ENCODE assay signal across 15 cellular contexts in genomic region chr11:61290905-61291690, GRCh38. TPM values are rescaled to one million over a fixed set of nuclear protein-coding genes. Genes with fewer than 3 reads are reported as not detected.
DNase-seq lines count a peak whose midpoint lies in the region; ATAC-seq and TF ChIP-seq lines count a peak whose summit lies in the region.
"Had no signal": no experiment of that assay in that cellular context is flagged by ENCODE, and none has a peak within 500 bp of the region (broad histone marks: within the 10 kb centered on the region; RNA-seq: fewer than 3 reads in every experiment).

No MANE protein-coding gene starts in this region.

- POLR2A ChIA-PET in activated CD8-positive, alpha-beta T cell treated with anti-CD3 and anti-CD28 coated beads for 36 hours (lab: Charles Lee) = no interaction called here
- POLR2A ChIA-PET in activated CD8-positive, alpha-beta T cell treated with anti-CD3 and anti-CD28 coated beads, Interleukin-2, amount 10 ng/mL, durations not matched to agents 7 days and 5 days (lab: Charles Lee) = interaction anchor here (0.7 kb wide), 1 partner anchor 35 kb away, joined by 3 read pairs; no protein-coding TSS in a partner anchor

- H4K20me1 ChIP-seq in neural progenitor cell (ENCODE audit: low read depth) = no peaks in the 10 kb centered on the region

- ATAC-seq in activated CD8-positive, alpha-beta T cell treated with anti-CD3 and anti-CD28 coated beads for 36 hours = no peak
- no peak for ATAC-seq in activated CD8-positive, alpha-beta T cell treated with anti-CD3 and anti-CD28 coated beads, Interleukin-2, amount 10 ng/mL, durations not matched to agents 7 days and 5 days
- ATAC-seq in HG02588 (IDR thresholded peaks at IDR 0.05; ENCODE audit: unreplicated experiment) = no peak
- ATAC-seq: stimulated activated naive B cell treated with anti-CD40 and anti-IgM and Interleukin-4, amounts not matched to agents 10 μg/mL and 1 μg/mL and 100 μg/mL, for 72 hours had no signal

- H3K36me3 Mint-ChIP-seq in activated CD8-positive, alpha-beta T cell treated with anti-CD3 and anti-CD28 coated beads for 36 hours (ENCODE audit: low read depth) = peaks cover 40% of the 10 kb centered on the region
- H3K36me3 Mint-ChIP-seq in activated CD8-positive, alpha-beta T cell treated with anti-CD3 and anti-CD28 coated beads, Interleukin-2, amount 10 ng/mL, durations not matched to agents 7 days and 5 days (ENCODE audit: low read depth) = peaks cover 1% of the 10 kb centered on the region
- peaks cover 2% of the 10 kb centered on the region for H3K36me3 Mint-ChIP-seq in neural progenitor cell
- H3K36me3 Mint-ChIP-seq: memory B cell had no signal

- intact Hi-C loops in activated CD8-positive, alpha-beta T cell treated with anti-CD3 and anti-CD28 coated beads for 36 hours (cut with micrococcal nuclease) = no loop called here

- H3F3A ChIP-seq in neural progenitor cell (ENCODE audit: low read depth) = peaks cover 16% of the 10 kb centered on the region

- in situ Hi-C loops in astrocyte of the spinal cord (cut with HindIII; ENCODE audit: low sequenced_read_pairs) = no loop called here

- H3K4me3 Mint-ChIP-seq in activated CD8-positive, alpha-beta T cell treated with anti-CD3 and anti-CD28 coated beads for 36 hours = no peak overlapping the region
- H3K4me3 Mint-ChIP-seq in activated CD8-positive, alpha-beta T cell treated with anti-CD3 and anti-CD28 coated beads, Interleukin-2, amount 10 ng/mL, durations not matched to agents 7 days and 5 days = no peak overlapping the region
- no peak overlapping the region for H3K4me3 Mint-ChIP-seq in neural progenitor cell
- H3K4me3 Mint-ChIP-seq: memory B cell; stimulated activated naive B cell treated with anti-CD40 and anti-IgM and Interleukin-4, amounts not matched to agents 10 μg/mL and 1 μg/mL and 100 μg/mL, for 72 hours had no signal

- no peak overlapping the region for H2AFZ ChIP-seq in neural progenitor cell (replicated peaks)

- H3K79me2 ChIP-seq in neural progenitor cell (ENCODE audit: low read depth) = peaks cover 6% of the 10 kb centered on the region

- H3K36me3 ChIP-seq in neural progenitor cell = no peaks in the 10 kb centered on the region

- H3K9me3 Mint-ChIP-seq in activated CD8-positive, alpha-beta T cell treated with anti-CD3 and anti-CD28 coated beads for 36 hours = no peaks in the 10 kb centered on the region
- no peaks in the 10 kb centered on the region for H3K9me3 Mint-ChIP-seq in activated CD8-positive, alpha-beta T cell treated with anti-CD3 and anti-CD28 coated beads, Interleukin-2, amount 10 ng/mL, durations not matched to agents 7 days and 5 days (ENCODE audit: insufficient read depth)
- H3K9me3 Mint-ChIP-seq in neural progenitor cell = no peaks in the 10 kb centered on the region
- H3K9me3 Mint-ChIP-seq: memory B cell; stimulated activated naive B cell treated with anti-CD40 and anti-IgM and Interleukin-4, amounts not matched to agents 10 μg/mL and 1 μg/mL and 100 μg/mL, for 72 hours had no signal

- no peaks in the 10 kb centered on the region for H3K9me3 ChIP-seq in neural progenitor cell (ENCODE audit: low read depth)

- H3K4me1 Mint-ChIP-seq in activated CD8-positive, alpha-beta T cell treated with anti-CD3 and anti-CD28 coated beads for 36 hours (ENCODE audit: low read depth) = peaks cover 15% of the 10 kb centered on the region
- H3K4me1 Mint-ChIP-seq in activated CD8-positive, alpha-beta T cell treated with anti-CD3 and anti-CD28 coated beads, Interleukin-2, amount 10 ng/mL, durations not matched to agents 7 days and 5 days (ENCODE audit: low read depth) = peaks cover 19% of the 10 kb centered on the region
- peaks cover 16% of the 10 kb centered on the region for H3K4me1 Mint-ChIP-seq in neural progenitor cell

- no peak overlapping the region for H3K27ac ChIP-seq in neural progenitor cell

- H3K27ac Mint-ChIP-seq in activated CD8-positive, alpha-beta T cell treated with anti-CD3 and anti-CD28 coated beads for 36 hours = no peak overlapping the region
- H3K27ac Mint-ChIP-seq in activated CD8-positive, alpha-beta T cell treated with anti-CD3 and anti-CD28 coated beads, Interleukin-2, amount 10 ng/mL, durations not matched to agents 7 days and 5 days = no peak overlapping the region
- no peak overlapping the region for H3K27ac Mint-ChIP-seq in neural progenitor cell
- H3K27ac Mint-ChIP-seq: memory B cell; stimulated activated naive B cell treated with anti-CD40 and anti-IgM and Interleukin-4, amounts not matched to agents 10 μg/mL and 1 μg/mL and 100 μg/mL, for 72 hours had no signal

- peaks cover 14% of the 10 kb centered on the region for H3K27me3 ChIP-seq in neural progenitor cell

- no peak overlapping the region for H3K9ac ChIP-seq in neural progenitor cell

- no peak overlapping the region for H3K4me3 ChIP-seq in HFF-Myc (replicated peaks; ENCODE audit: low read depth, low read length)
- H3K4me3 ChIP-seq in astrocyte of the spinal cord (ENCODE audit: low read depth, low read length) = no peak overlapping the region
- no peak overlapping the region for H3K4me3 ChIP-seq in neural progenitor cell

- TF ChIP-seq CTCF in activated CD8-positive, alpha-beta T cell treated with anti-CD3 and anti-CD28 coated beads for 36 hours (IDR thresholded peaks at IDR 0.05) = no peak
- TF ChIP-seq CTCF in HFF-Myc (IDR thresholded peaks at IDR 0.05; ENCODE audit: low read depth, low read length, missing control alignments) (peak; percentile 14), astrocyte of the spinal cord (IDR thresholded peaks at IDR 0.05; ENCODE audit: low read depth, low read length) (peak; percentile 14), neural progenitor cell (IDR thresholded peaks at IDR 0.05) (peak; percentile 25), GM20000 (IDR thresholded peaks at IDR 0.05; ENCODE audit: extremely low read depth, missing control alignments) (no peak)

- CTCF ChIA-PET in activated CD8-positive, alpha-beta T cell treated with anti-CD3 and anti-CD28 coated beads for 36 hours (lab: Charles Lee) = interaction anchor here (0.6 to 1.4 kb wide), 2 partner anchors 13 to 203 kb away, joined by 3 to 4 read pairs; no protein-coding TSS in a partner anchor
- CTCF ChIA-PET in activated CD8-positive, alpha-beta T cell treated with anti-CD3 and anti-CD28 coated beads, Interleukin-2, amount 10 ng/mL, durations not matched to agents 7 days and 5 days (lab: Charles Lee) = interaction anchor here (0.8 to 1.2 kb wide), 2 partner anchors 9 to 37 kb away, joined by 3 to 4 read pairs; no protein-coding TSS in a partner anchor

- H3K4me2 ChIP-seq in neural progenitor cell = no peak overlapping the region

- peaks cover 13% of the 10 kb centered on the region for H3K4me1 ChIP-seq in neural progenitor cell

- peak; percentile 23 for DNase-seq in activated CD8-positive, alpha-beta T cell treated with anti-CD3 and anti-CD28 coated beads for 36 hours
- DNase-seq in activated CD8-positive, alpha-beta T cell treated with anti-CD3 and anti-CD28 coated beads, Interleukin-2, amount 10 ng/mL, durations not matched to agents 7 days and 5 days = no peak
- DNase-seq in HFF-Myc (ENCODE audit: extremely low read depth, low read depth) (no peak), astrocyte of the spinal cord (ENCODE audit: low read depth, low spot score) (no peak), neural progenitor cell (ENCODE audit: low spot score) (no peak), NCI-H2227 (lab: John Stamatoyannopoulos, UW; ENCODE audit: unreplicated experiment) (no peak), GM20000 (ENCODE audit: low spot score) (no peak)
- DNase-seq: activated effector memory CD4-positive, alpha-beta T cell treated with Interleukin-2 at 50 U/mL for 16 hours; MV-4-11; NCI-H82; SHP77; stimulated activated naive B cell treated with anti-CD40 and anti-IgM and Interleukin-4, amounts not matched to agents 10 μg/mL and 1 μg/mL and 100 μg/mL, for 72 hours; T1000 had no signal

- peaks cover 5% of the 10 kb centered on the region for H3K27me3 Mint-ChIP-seq in activated CD8-positive, alpha-beta T cell treated with anti-CD3 and anti-CD28 coated beads for 36 hours
- H3K27me3 Mint-ChIP-seq in activated CD8-positive, alpha-beta T cell treated with anti-CD3 and anti-CD28 coated beads, Interleukin-2, amount 10 ng/mL, durations not matched to agents 7 days and 5 days (ENCODE audit: low read depth) = no peaks in the 10 kb centered on the region
- peaks cover 23% of the 10 kb centered on the region for H3K27me3 Mint-ChIP-seq in neural progenitor cell (ENCODE audit: insufficient read depth, low read depth)

RNA-seq across cellular contexts. Expression of gene VWCE, which starts 4.0 kb away (rescaled TPM):
- total RNA-seq in activated CD8-positive, alpha-beta T cell treated with anti-CD3 and anti-CD28 coated beads for 36 hours = 10 to 100 TPM; 23.3 to 25.8 TPM
- total RNA-seq in activated CD8-positive, alpha-beta T cell treated with anti-CD3 and anti-CD28 coated beads, Interleukin-2, amount 10 ng/mL, durations not matched to agents 7 days and 5 days = 1 to 10 TPM; 2.2 to 3.3 TPM
- total RNA-seq in neural progenitor cell (ENCODE audit: low replicate concordance) = 5.1 and 7.0 TPM in 2 replicates

RNA-seq across cellular contexts. Expression of gene DDB1, which starts 41.8 kb away (rescaled TPM):
- 100 to 1,000 TPM; 269 to 270 TPM for total RNA-seq in activated CD8-positive, alpha-beta T cell treated with anti-CD3 and anti-CD28 coated beads for 36 hours
- total RNA-seq in activated CD8-positive, alpha-beta T cell treated with anti-CD3 and anti-CD28 coated beads, Interleukin-2, amount 10 ng/mL, durations not matched to agents 7 days and 5 days = 100 to 1,000 TPM; 202 to 214 TPM
- 275 and 314 TPM in 2 replicates for total RNA-seq in neural progenitor cell (ENCODE audit: low replicate concordance)

RNA-seq across cellular contexts. Expression of gene TKFC, which starts 41.9 kb away (rescaled TPM):
- total RNA-seq in activated CD8-positive, alpha-beta T cell treated with anti-CD3 and anti-CD28 coated beads for 36 hours = 10 to 100 TPM; 79.1 to 86.3 TPM
- total RNA-seq in activated CD8-positive, alpha-beta T cell treated with anti-CD3 and anti-CD28 coated beads, Interleukin-2, amount 10 ng/mL, durations not matched to agents 7 days and 5 days = 10 to 100 TPM; 24.1 to 26.4 TPM
- total RNA-seq in neural progenitor cell (ENCODE audit: low replicate concordance) = 27.3 and 79.3 TPM in 2 replicates

RNA-seq across cellular contexts. Expression of gene PGA5, which starts 50.1 kb away (rescaled TPM):
- not detected for total RNA-seq in activated CD8-positive, alpha-beta T cell treated with anti-CD3 and anti-CD28 coated beads for 36 hours
- total RNA-seq in activated CD8-positive, alpha-beta T cell treated with anti-CD3 and anti-CD28 coated beads, Interleukin-2, amount 10 ng/mL, durations not matched to agents 7 days and 5 days = not detected
- 0.19 TPM in 1 of 2 replicates, not detected in the other for total RNA-seq in neural progenitor cell (ENCODE audit: low replicate concordance)

Comparison
In these comparisons a context has a peak if more than half of its experiments do, and no peak if none do; other contexts are left out.
1. CTCF ChIP-seq: peak in HFF-Myc (single experiment), astrocyte of the spinal cord (single experiment) and neural progenitor cell (single experiment); none in activated CD8-positive, alpha-beta T cell treated with anti-CD3 and anti-CD28 coated beads for 36 hours (single experiment) and GM20000 (single experiment).